8 cellular contexts compared by ENCODE assay signal in genomic region chr12:57842342-57843294, GRCh38.
DNase-seq lines count a peak whose midpoint lies in the region; ATAC-seq and TF ChIP-seq lines count a peak whose summit lies in the region.

No MANE protein-coding gene starts in this region.

- no peaks in the 10 kb centered on the region for H3K27me3 ChIP-seq in mucosa of stomach (ENCODE audit: control insufficient read depth, insufficient read depth, low read length)

- in situ Hi-C loops in astrocyte of the cerebellum (cut with HindIII; ENCODE audit: low sequenced_read_pairs): no loop called here

- no peaks in the 10 kb centered on the region for H3K36me3 ChIP-seq in mucosa of stomach (ENCODE audit: control insufficient read depth, insufficient read depth, low read length)

- TF ChIP-seq CTCF in astrocyte of the cerebellum (IDR thresholded peaks at IDR 0.05; ENCODE audit: low read depth, low read length, missing control alignments): no peak

- H3K9me3 ChIP-seq in mucosa of stomach (ENCODE audit: control insufficient read depth, low read length): no peaks in the 10 kb centered on the region

- no peak for ATAC-seq in GM18498 (IDR thresholded peaks at IDR 0.05; ENCODE audit: unreplicated experiment)
- ATAC-seq in HG03135 (IDR thresholded peaks at IDR 0.05; ENCODE audit: unreplicated experiment): no peak
- no peak for ATAC-seq in GM21723 (IDR thresholded peaks at IDR 0.05; ENCODE audit: unreplicated experiment)

- peak in 5 of 6 experiments; percentile 28 to 51 (median 40) for DNase-seq in stimulated activated naive CD4-positive, alpha-beta T cell (lab: John Stamatoyannopoulos, UW)
- DNase-seq in stimulated activated naive CD4-positive, alpha-beta T cell treated with Interleukin-2 at 50 U/mL for 16 hours (lab: John Stamatoyannopoulos, UW): no peak
- DNase-seq in astrocyte of the cerebellum (ENCODE audit: low read depth): no peak
- no peak for DNase-seq in NCI-H226

- peak overlapping the region; percentile 100 for H3K4me3 ChIP-seq in astrocyte of the cerebellum (ENCODE audit: low read depth, low read length)
- H3K4me3 ChIP-seq in mucosa of stomach (ENCODE audit: low read length): no peak overlapping the region

- peaks cover 64% of the 10 kb centered on the region for H3K4me1 ChIP-seq in mucosa of stomach (ENCODE audit: control insufficient read depth, insufficient read depth, low read length)

- H3K9ac ChIP-seq in mucosa of stomach (ENCODE audit: low read length): peak overlapping the region; percentile 45

Comparison
In these comparisons a context has a peak if more than half of its experiments do, and no peak if none do; other contexts are left out.
1. DNase-seq: peak in stimulated activated naive CD4-positive, alpha-beta T cell (5 of 6); none in stimulated activated naive CD4-positive, alpha-beta T cell treated with Interleukin-2 at 50 U/mL for 16 hours (single experiment), astrocyte of the cerebellum (single experiment) and NCI-H226 (single experiment).